Comparison of ENCODE assay signal across 15 cellular contexts in genomic region chr5:168989731-168990505, GRCh38.
"Had no signal": no experiment of that assay in that cellular context is flagged by ENCODE, and none has a peak within 500 bp of the region (broad histone marks: within the 10 kb centered on the region; RNA-seq: fewer than 3 reads in every experiment).

No MANE protein-coding gene starts in this region.

- H3K36me3 ChIP-seq: tibial artery had no signal

- FAIRE-seq: keratinocyte, urothelium cell line had no signal

- H3K9me3 ChIP-seq: body of pancreas, tibial artery had no signal

- ATAC-seq: activated CD8-positive, alpha-beta T cell treated with anti-CD3 and anti-CD28 coated beads, Interleukin-2, amount 10 ng/mL, durations not matched to agents 7 days and 5 days; activated T-cell treated with anti-CD3 and anti-CD28 coated beads, Interleukin-2, amount 50 U/mL, for 4 hours; body of pancreas; natural killer cell treated with Interleukin-12 subunit alpha and Interleukin-12 subunit beta and Interleukin-15 and Interleukin-18, amount 100 ng/mL, for 72 hours had no signal

- H3K27ac ChIP-seq: body of pancreas, tibial artery had no signal

- H3K4me1 ChIP-seq: body of pancreas had no signal

- H3K27me3 ChIP-seq: body of pancreas, tibial artery had no signal

- H3K4me3 ChIP-seq: body of pancreas, tibial artery had no signal

- DNase-seq: activated CD4-positive, alpha-beta T cell treated with anti-CD3 and anti-CD28 coated beads, Interleukin-2, amount 10 ng/mL, durations not matched to agents 7 days and 5 days; activated CD8-positive, alpha-beta memory T cell treated with anti-CD3 and anti-CD28 coated beads, Interleukin-2, amount 50 U/mL, for 4 hours; activated CD8-positive, alpha-beta T cell treated with anti-CD3 and anti-CD28 coated beads, Interleukin-2, amount 10 ng/mL, durations not matched to agents 7 days and 5 days; activated naive CD4-positive, alpha-beta T cell treated with anti-CD3 and anti-CD28 coated beads for 36 hours; activated T-cell treated with anti-CD3 and anti-CD28 coated beads, Interleukin-2, amount 50 U/mL, for 4 hours; body of pancreas; caudate nucleus; occipital lobe; retina; stimulated activated naive CD4-positive, alpha-beta T cell treated with Interleukin-2 at 50 U/mL for 16 hours; substantia nigra; tibial artery had no signal
